In the genomic region with DNA sequence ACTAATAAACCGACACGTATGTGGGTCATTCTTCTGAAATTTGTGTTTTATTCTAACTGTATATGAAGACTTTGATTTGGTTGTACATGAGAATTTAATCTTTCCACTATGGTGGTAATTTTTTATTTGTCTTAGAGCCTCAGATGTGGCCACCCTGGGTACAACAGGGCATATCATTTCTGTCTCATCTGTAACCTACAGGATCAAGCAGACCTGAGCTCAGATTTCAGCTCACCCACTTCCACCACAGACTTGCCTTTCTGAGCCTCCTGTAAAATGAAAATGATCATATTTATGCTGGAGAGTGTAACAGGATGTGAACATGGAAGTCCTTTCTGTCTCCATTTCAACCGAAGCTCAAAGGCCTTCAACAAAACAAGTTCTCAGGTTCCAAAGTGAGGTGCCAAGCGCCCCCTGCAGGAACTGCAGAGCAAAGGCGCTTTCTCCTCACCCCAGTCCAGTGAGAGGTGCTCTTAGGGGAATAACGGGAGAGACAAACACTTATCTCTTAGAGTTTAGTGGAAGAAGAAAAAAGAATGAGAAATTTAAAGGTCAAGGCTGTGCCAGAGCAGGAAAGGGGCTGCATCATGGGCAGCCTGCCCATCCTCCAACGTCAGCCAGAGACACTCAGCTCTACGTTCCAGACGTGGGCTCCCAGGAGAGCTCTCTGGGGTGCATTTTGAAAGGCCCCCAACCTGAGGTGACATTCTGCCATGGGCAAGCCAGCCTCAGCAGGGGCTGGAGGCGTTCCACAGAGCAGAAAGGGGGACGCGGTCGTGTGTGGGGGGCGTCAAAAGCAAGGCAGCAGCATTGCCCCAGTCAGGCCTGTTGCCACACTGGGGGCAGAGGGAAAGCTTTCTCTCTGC, we compare ENCODE assay signal across 1 cellular context.
TF ChIP-seq lines count a peak whose summit lies in the region.

No MANE protein-coding gene starts in this region.

TF ChIP-seq in endothelial cell of umbilical vein, 7 proteins besides CTCF, POLR2A, EP300 and RAD21:
- TF ChIP-seq GATA2 (IDR thresholded peaks at IDR 0.05; ENCODE audit: insufficient read depth, insufficient read length, low read depth, low read length) (no peak), EZH2 (IDR thresholded peaks at IDR 0.05; ENCODE audit: borderline replicate concordance, low read depth, low read length, severe bottlenecking) (no peak), JUN (IDR thresholded peaks at IDR 0.05; ENCODE audit: borderline replicate concordance, insufficient read depth, insufficient read length, low read depth) (no peak), POLR2AphosphoS5 (IDR thresholded peaks at IDR 0.05; ENCODE audit: insufficient read depth, low read depth, low read length) (no peak), FOS (IDR thresholded peaks at IDR 0.05; ENCODE audit: borderline replicate concordance, insufficient read depth, low read length) (no peak), MYC (IDR thresholded peaks at IDR 0.05; ENCODE audit: low read depth, low read length) (no peak)
- TF ChIP-seq, protein P1, sequence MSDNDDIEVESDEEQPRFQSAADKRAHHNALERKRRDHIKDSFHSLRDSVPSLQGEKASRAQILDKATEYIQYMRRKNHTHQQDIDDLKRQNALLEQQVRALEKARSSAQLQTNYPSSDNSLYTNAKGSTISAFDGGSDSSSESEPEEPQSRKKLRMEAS (IDR thresholded peaks at IDR 0.05; ENCODE audit: insufficient read depth, insufficient read length), result no peak
